ENCODE assay signal across 8 cellular contexts in genomic region chr3:23761440-23761896, GRCh38. TPM values are rescaled to one million over a fixed set of nuclear protein-coding genes. Genes with fewer than 3 reads are reported as not detected.
DNase-seq lines count a peak whose midpoint lies in the region; ATAC-seq and TF ChIP-seq lines count a peak whose summit lies in the region.

No MANE protein-coding gene starts in this region.

- H3K27me3 ChIP-seq in OCI-LY1 (ENCODE audit: insufficient read depth, low read length) (no peaks in the 10 kb centered on the region), foreskin keratinocyte (no peaks in the 10 kb centered on the region)

- DNase-seq in AG09319 (ENCODE audit: extremely low read depth, low read depth) (no peak), foreskin keratinocyte (peak in 1 of 2 donors; percentile 42), NCI-H2227 treated with DMSO at 0.1 percent for 48 hours (lab: John Stamatoyannopoulos, UW) (no peak), omental fat pad (ENCODE audit: low spot score) (no peak)
- no peak for DNase-seq in activated naive CD4-positive, alpha-beta T cell treated with Interleukin-2 at 50 U/mL for 16 hours

- H4K20me1 ChIP-seq in OCI-LY1 (ENCODE audit: insufficient read depth, low read length), result no peaks in the 10 kb centered on the region

- peak overlapping the region; percentile 11; the same call in 1 of the 2 replicates for H3K9ac ChIP-seq in OCI-LY1 (ENCODE audit: low read length)

- H3K9me2 ChIP-seq in OCI-LY1 (ENCODE audit: low read depth, low read length), result no peaks in the 10 kb centered on the region

- TF ChIP-seq CTCF in AG09319 (IDR thresholded peaks at IDR 0.05; ENCODE audit: low read depth, low read length) (peak; percentile 7), OCI-LY1 (IDR thresholded peaks at IDR 0.05; ENCODE audit: low read length) (peak; percentile 53), foreskin keratinocyte (conservative IDR thresholded peaks at IDR 0.05) (peak; percentile 75), omental fat pad (IDR thresholded peaks at IDR 0.05) (no peak)

- H2AFZ ChIP-seq in OCI-LY1 (ENCODE audit: low read length), result no peak overlapping the region

- no peaks in the 10 kb centered on the region for H3K79me2 ChIP-seq in OCI-LY1 (ENCODE audit: insufficient read depth, low read length)

- H3K4me3 ChIP-seq in OCI-LY1 (ENCODE audit: low read depth, low read length, poor library complexity, severe bottlenecking), result no peak overlapping the region

- H3K27ac ChIP-seq in OCI-LY1 (ENCODE audit: low read depth, low read length, poor library complexity, severe bottlenecking) (peak overlapping the region; percentile 90), foreskin keratinocyte (no peak overlapping the region)

- H3K36me3 ChIP-seq in OCI-LY1 (ENCODE audit: insufficient read depth, low read length), result no peaks in the 10 kb centered on the region

- peak overlapping the region; percentile 62; the same call in 1 of the 2 replicates for H3K4me2 ChIP-seq in OCI-LY1 (ENCODE audit: low read length)

- H3F3A ChIP-seq in OCI-LY1 (ENCODE audit: insufficient read depth, low read length), result 0 out of 2 replicates have a peak, but pooled peaks cover 6% of the 10 kb centered on the region

- H3K9me3 ChIP-seq in OCI-LY1 (ENCODE audit: low read length), result no peaks in the 10 kb centered on the region

- H3K4me1 ChIP-seq in OCI-LY1 (ENCODE audit: insufficient read depth, low read length, severe bottlenecking) (peaks cover 59% of the 10 kb centered on the region), foreskin keratinocyte (no peaks in the 10 kb centered on the region)

- ATAC-seq in GM18870 (IDR thresholded peaks at IDR 0.05; ENCODE audit: unreplicated experiment) (peak; percentile 22), HG03064 (IDR thresholded peaks at IDR 0.05; ENCODE audit: low read depth, unreplicated experiment) (peak; percentile 34), foreskin keratinocyte (peak; percentile 84), omental fat pad (ENCODE audit: low FRiP score) (no peak)

RNA-seq across cellular contexts. Expression of gene UBE2E1, which starts 44.3 kb away (rescaled TPM):
- total RNA-seq in foreskin keratinocyte (91.8 and 97.3 TPM in 2 replicates), omental fat pad (100 to 1,000 TPM in 1 of 4 donors, 10 to 100 TPM in 3; 72.8 to 114 (median 85.6) TPM)
- 88.1 and 93.4 TPM in 2 replicates for polyA plus RNA-seq in foreskin keratinocyte

Comparison
In these comparisons a context has a peak if more than half of its experiments do, and no peak if none do; other contexts are left out.
1. CTCF ChIP-seq: peak in AG09319 (single experiment), OCI-LY1 (single experiment) and foreskin keratinocyte (single experiment); none in omental fat pad (0 of 3).